In the genomic region with DNA sequence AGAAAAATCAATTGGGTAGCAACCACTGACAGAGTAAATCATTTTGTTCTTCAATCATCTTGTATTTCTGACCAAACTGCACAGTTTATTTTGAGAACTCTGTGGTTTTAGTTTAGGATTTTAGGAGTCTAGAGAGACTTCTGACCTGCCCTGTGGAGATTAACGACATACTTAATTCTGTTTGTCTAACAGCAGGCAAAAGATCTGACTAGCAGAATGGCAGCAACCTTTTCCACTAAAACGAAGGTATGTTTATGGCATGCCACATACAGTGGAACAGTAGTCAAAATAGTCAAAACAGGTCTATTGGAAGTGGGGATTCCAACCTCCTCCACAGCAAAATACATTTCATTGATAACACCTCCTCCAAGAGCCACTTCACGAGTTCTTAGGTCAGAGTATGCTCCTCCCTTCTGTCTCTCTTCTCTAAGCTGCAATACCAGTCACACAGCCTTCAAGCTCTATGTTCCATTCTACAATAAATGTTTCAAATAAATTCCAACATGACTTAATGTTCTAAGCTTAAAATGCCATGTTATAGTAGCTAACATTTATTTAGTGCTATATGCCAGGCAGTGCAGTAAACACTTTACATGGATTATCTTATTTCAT, we compare ENCODE assay signal across 16 cellular contexts. TPM values are rescaled to one million over a fixed set of nuclear protein-coding genes. Genes with fewer than 3 reads are reported as not detected.
A peak's percentile ranks its signal among the peaks of the same experiment; 100 is the strongest.
DNase-seq lines count a peak whose midpoint lies in the region; ATAC-seq, FAIRE-seq and TF ChIP-seq lines count a peak whose summit lies in the region.
"Had no signal": no experiment of that assay in that cellular context is flagged by ENCODE, and none has a peak within 500 bp of the region (broad histone marks: within the 10 kb centered on the region; RNA-seq: fewer than 3 reads in every experiment).

No MANE protein-coding gene starts in this region.

- peak overlapping the region; percentile 20 for H3K27ac Mint-ChIP-seq in activated naive CD8-positive, alpha-beta T cell treated with anti-CD3 and anti-CD28 coated beads, Interleukin-2, amount 50 U/mL, for 24 hours
- H3K27ac Mint-ChIP-seq: CD8-positive, alpha-beta memory T cell; T-cell had no signal

- no peak for ATAC-seq in activated naive CD8-positive, alpha-beta T cell treated with anti-CD3 and anti-CD28 coated beads, Interleukin-2, amount 50 U/mL, for 24 hours
- ATAC-seq: T-cell had no signal

- no peaks in the 10 kb centered on the region for H3K36me3 Mint-ChIP-seq in activated naive CD8-positive, alpha-beta T cell treated with anti-CD3 and anti-CD28 coated beads, Interleukin-2, amount 50 U/mL, for 24 hours (ENCODE audit: low read depth)
- H3K36me3 Mint-ChIP-seq: CD8-positive, alpha-beta memory T cell; T-cell had no signal

- peaks cover 80% of the 10 kb centered on the region for H3K4me1 Mint-ChIP-seq in activated naive CD8-positive, alpha-beta T cell treated with anti-CD3 and anti-CD28 coated beads, Interleukin-2, amount 50 U/mL, for 24 hours
- H3K4me1 Mint-ChIP-seq: CD8-positive, alpha-beta memory T cell had no signal

- no peak for FAIRE-seq in frontal cortex (lab: Jason Lieb, UNC)
- FAIRE-seq: HTR-8/SVneo had no signal

- no peak for TF ChIP-seq CTCF in LNCaP clone FGC (IDR thresholded peaks at IDR 0.05; ENCODE audit: control insufficient read depth, extremely low read depth, insufficient read depth)

- H3K4me3 ChIP-seq in LNCaP clone FGC (ENCODE audit: low read depth, low read length) = no peak overlapping the region
- H3K4me3 ChIP-seq: PC-9, SK-N-MC had no signal

- H3K9me3 Mint-ChIP-seq in activated naive CD8-positive, alpha-beta T cell treated with anti-CD3 and anti-CD28 coated beads, Interleukin-2, amount 50 U/mL, for 24 hours = no peaks in the 10 kb centered on the region
- H3K9me3 Mint-ChIP-seq: T-cell had no signal

- no peak overlapping the region for H3K4me3 Mint-ChIP-seq in activated naive CD8-positive, alpha-beta T cell treated with anti-CD3 and anti-CD28 coated beads, Interleukin-2, amount 50 U/mL, for 24 hours
- H3K4me3 Mint-ChIP-seq: CD8-positive, alpha-beta memory T cell; T-cell had no signal

- DNase-seq in NCI-H82 (lab: John Stamatoyannopoulos, UW) = peak; percentile 50
- no peak for DNase-seq in NCI-H82 treated with DMSO at 0.1 percent for 48 hours (lab: John Stamatoyannopoulos, UW; ENCODE audit: unreplicated experiment)
- DNase-seq in LNCaP clone FGC (ENCODE audit: low read depth) = peak; percentile 33
- no peak for DNase-seq in activated naive CD8-positive, alpha-beta T cell treated with anti-CD3 and anti-CD28 coated beads, Interleukin-2, amount 50 U/mL, for 24 hours
- DNase-seq in NCI-H2029 (lab: John Stamatoyannopoulos, UW) = no peak
- no peak for DNase-seq in frontal cortex (ENCODE audit: low spot score in 2 of 2)
- no peak for DNase-seq in NCI-H446 (lab: John Stamatoyannopoulos, UW)
- DNase-seq: BE2C; CD8-positive, alpha-beta memory T cell; HCEC 1CT; NCI-H1436; NCI-H446 treated with DMSO at 0.1 percent for 48 hours; PC-9; T-cell had no signal

- peaks cover 3% of the 10 kb centered on the region for H3K27me3 Mint-ChIP-seq in activated naive CD8-positive, alpha-beta T cell treated with anti-CD3 and anti-CD28 coated beads, Interleukin-2, amount 50 U/mL, for 24 hours

RNA-seq across cellular contexts. Expression of a gene that starts 34.4 kb away (rescaled TPM):
- 143 TPM for total RNA-seq in frontal cortex

Comparison
In these comparisons a context has a peak if more than half of its experiments do, and no peak if none do; other contexts are left out.
1. DNase-seq: peak in NCI-H82 (single experiment) and LNCaP clone FGC (single experiment); none in NCI-H82 treated with DMSO at 0.1 percent for 48 hours (single experiment), activated naive CD8-positive, alpha-beta T cell treated with anti-CD3 and anti-CD28 coated beads, Interleukin-2, amount 50 U/mL, for 24 hours (single experiment), NCI-H2029 (single experiment), frontal cortex (0 of 2) and NCI-H446 (0 of 2).